9 cellular contexts compared by ENCODE assay signal in the genomic region with DNA sequence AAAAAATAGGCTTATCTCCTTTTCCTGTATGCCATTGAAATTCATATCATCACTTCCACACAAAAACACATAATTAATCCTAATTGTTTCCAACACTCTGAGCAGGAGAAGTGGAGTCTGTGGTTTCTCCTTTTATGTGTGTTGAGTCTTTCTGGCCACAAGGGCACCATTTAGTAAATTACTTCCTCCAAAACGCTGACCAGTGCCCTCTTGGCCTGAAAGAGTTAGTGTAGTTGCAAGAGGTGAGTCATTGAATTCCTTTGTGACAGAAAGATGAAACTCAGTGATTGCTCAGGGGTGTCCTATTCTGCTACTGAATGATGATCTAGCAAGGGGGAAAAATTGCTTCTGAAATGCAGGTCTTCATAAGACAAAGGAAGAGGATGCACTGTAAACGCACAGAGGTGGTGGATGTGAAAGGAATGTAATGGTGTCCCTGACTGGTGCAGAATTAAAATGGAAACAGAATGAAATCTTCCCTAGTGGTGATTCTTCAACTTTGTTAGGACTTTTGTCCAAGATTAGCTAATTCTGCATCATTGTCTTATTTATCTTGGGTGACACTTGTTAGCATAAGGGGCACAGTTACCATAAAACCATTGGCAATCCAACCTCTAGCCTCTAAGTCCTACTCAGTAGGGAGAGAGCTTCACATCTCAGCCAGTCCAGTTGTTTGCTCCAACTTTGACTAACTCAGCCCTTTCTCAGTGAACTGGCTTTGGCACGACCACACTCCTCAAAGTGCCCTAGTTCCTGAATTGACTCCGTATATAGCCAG.
DNase-seq lines count a peak whose midpoint lies in the region; ATAC-seq and TF ChIP-seq lines count a peak whose summit lies in the region.
"Had no signal": no experiment of that assay in that cellular context is flagged by ENCODE, and none has a peak within 500 bp of the region (broad histone marks: within the 10 kb centered on the region; RNA-seq: fewer than 3 reads in every experiment).

No MANE protein-coding gene starts in this region.

- H3K36me3 Mint-ChIP-seq in Calu3 (ENCODE audit: insufficient read depth, unreplicated experiment), result no peaks in the 10 kb centered on the region
- H3K36me3 Mint-ChIP-seq in activated T-helper 17 cell treated with anti-CD3 and anti-CD28 coated beads, Interleukin-2, amount 50 U/mL, for 72 hours (ENCODE audit: low read depth), result no peaks in the 10 kb centered on the region
- no peaks in the 10 kb centered on the region for H3K36me3 Mint-ChIP-seq in activated naive CD4-positive, alpha-beta T cell treated with anti-CD3 and anti-CD28 coated beads for 36 hours (ENCODE audit: low read depth)

- dilution Hi-C loops in mammary epithelial cell (cut with HindIII; ENCODE audit: low sequenced_read_pairs), result no loop called here

- no peak overlapping the region for H3K9ac ChIP-seq in mammary epithelial cell (ENCODE audit: insufficient read depth, low read length)
- no peak overlapping the region for H3K9ac ChIP-seq in mesendoderm (ENCODE audit: low read length)

- intact Hi-C loops in Calu3 (cut with micrococcal nuclease; ENCODE audit: unreplicated experiment) (no loop called here), mammary epithelial cell (cut with micrococcal nuclease) (no loop called here)
- intact Hi-C loops in activated naive CD4-positive, alpha-beta T cell treated with anti-CD3 and anti-CD28 coated beads for 36 hours (cut with micrococcal nuclease), result no loop called here

- no peaks in the 10 kb centered on the region for H3K27me3 Mint-ChIP-seq in Calu3 (ENCODE audit: unreplicated experiment)
- H3K27me3 Mint-ChIP-seq in activated T-helper 17 cell treated with anti-CD3 and anti-CD28 coated beads, Interleukin-2, amount 50 U/mL, for 72 hours, result no peaks in the 10 kb centered on the region
- H3K27me3 Mint-ChIP-seq in activated naive CD4-positive, alpha-beta T cell treated with anti-CD3 and anti-CD28 coated beads for 36 hours (ENCODE audit: low read depth), result no peaks in the 10 kb centered on the region

- no peaks in the 10 kb centered on the region for H3K79me1 ChIP-seq in mesendoderm (ENCODE audit: low read length)

- H3K79me2 ChIP-seq in mammary epithelial cell (ENCODE audit: insufficient read depth, low read length) (no peaks in the 10 kb centered on the region), mesendoderm (ENCODE audit: control insufficient read depth, insufficient read depth, low read length) (no peaks in the 10 kb centered on the region)

- H3K18ac ChIP-seq in mesendoderm (ENCODE audit: low read length), result no peak overlapping the region

- no peak for TF ChIP-seq EP300 in tibial nerve (IDR thresholded peaks at IDR 0.05)

- H2AK5ac ChIP-seq in mesendoderm (ENCODE audit: low read length), result no peak overlapping the region

- H3K36me3 ChIP-seq in MG63 (no peaks in the 10 kb centered on the region), mammary epithelial cell (ENCODE audit: insufficient read depth, low read length) (no peaks in the 10 kb centered on the region), mesendoderm (ENCODE audit: control insufficient read depth, insufficient read depth, low read length) (no peaks in the 10 kb centered on the region), tibial nerve (no peaks in the 10 kb centered on the region)

- TF ChIP-seq CTCF in Calu3 (IDR thresholded peaks at IDR 0.05; ENCODE audit: unreplicated experiment), result no peak
- TF ChIP-seq CTCF in mammary epithelial cell (conservative IDR thresholded peaks at IDR 0.05 in 1 of 2, IDR thresholded peaks at IDR 0.05 in 1 of 2; ENCODE audit: extremely low read depth in 1 of 2, insufficient read depth in 1 of 2, low read depth in 1 of 2, low read length in 2 of 2), result peak; percentile 7 to 28
- no peak for TF ChIP-seq CTCF in tibial nerve (IDR thresholded peaks at IDR 0.05)

- no peak overlapping the region for H3K56ac ChIP-seq in mesendoderm (ENCODE audit: low read length)

- no peak overlapping the region for H2BK5ac ChIP-seq in mesendoderm (ENCODE audit: low read length)

- H2BK120ac ChIP-seq in mesendoderm (ENCODE audit: low read depth, low read length), result no peak overlapping the region

- no peak overlapping the region for H4K8ac ChIP-seq in mesendoderm (ENCODE audit: low read depth, low read length)

- ATAC-seq in activated T-helper 17 cell treated with anti-CD3 and anti-CD28 coated beads, Interleukin-2, amount 50 U/mL, for 72 hours (replicated peaks), result no peak

- no peak overlapping the region for H3K4me3 Mint-ChIP-seq in Calu3 (ENCODE audit: low read depth, unreplicated experiment)
- H3K4me3 Mint-ChIP-seq in activated T-helper 17 cell treated with anti-CD3 and anti-CD28 coated beads, Interleukin-2, amount 50 U/mL, for 72 hours, result no peak overlapping the region
- no peak overlapping the region for H3K4me3 Mint-ChIP-seq in activated naive CD4-positive, alpha-beta T cell treated with anti-CD3 and anti-CD28 coated beads for 36 hours

- no peak overlapping the region for H3K4ac ChIP-seq in mesendoderm (ENCODE audit: low read depth, low read length)

- H3K27ac Mint-ChIP-seq in Calu3 (ENCODE audit: unreplicated experiment), result no peak overlapping the region
- no peak overlapping the region for H3K27ac Mint-ChIP-seq in activated T-helper 17 cell treated with anti-CD3 and anti-CD28 coated beads, Interleukin-2, amount 50 U/mL, for 72 hours
- no peak overlapping the region for H3K27ac Mint-ChIP-seq in activated naive CD4-positive, alpha-beta T cell treated with anti-CD3 and anti-CD28 coated beads for 36 hours

- no TSS peak for BruUV-seq in Calu3 (replicated peaks; lab: Mats Ljungman, UMichigan)
- BruUV-seq in mammary epithelial cell (replicated peaks; lab: Mats Ljungman, UMichigan), result no TSS peak

- H3K27ac ChIP-seq in mammary epithelial cell (ENCODE audit: insufficient read depth, low read depth, low read length) (no peak overlapping the region), mesendoderm (ENCODE audit: low read depth, low read length) (no peak overlapping the region), tibial nerve (no peak overlapping the region)

- no peak overlapping the region for H3K4me3 ChIP-seq in MG63
- H3K4me3 ChIP-seq in mammary epithelial cell (replicated peaks in 1 of 3; ENCODE audit: insufficient read depth in 1 of 3, low read depth in 2 of 3, low read length in 3 of 3), result no peak overlapping the region
- no peak overlapping the region for H3K4me3 ChIP-seq in mesendoderm (ENCODE audit: low read length)
- H3K4me3 ChIP-seq in tibial nerve, result no peak overlapping the region

- in situ Hi-C loops in mammary epithelial cell (cut with MboI; ENCODE audit: low sequenced_read_pairs in 2 of 2), result loop anchor here in 1 of 2 donors (10.0 to 25.0 kb wide), 2 partner anchors 151 to 206 kb away; partner anchors contain the start of gene NANOGP8

- no peaks in the 10 kb centered on the region for H4K20me1 ChIP-seq in mammary epithelial cell (ENCODE audit: insufficient read depth, low read length)

- H3K9me3 ChIP-seq in MG63 (no peaks in the 10 kb centered on the region), mammary epithelial cell (replicated peaks; ENCODE audit: insufficient read depth, low read length) (no peaks in the 10 kb centered on the region), tibial nerve (no peaks in the 10 kb centered on the region)

- H3K4me2 ChIP-seq in mammary epithelial cell (ENCODE audit: insufficient read depth, low read depth, low read length), result no peak overlapping the region
- H3K4me2 ChIP-seq in mesendoderm (ENCODE audit: low read length), result no peak overlapping the region

- no peak overlapping the region for H4K5ac ChIP-seq in mesendoderm (ENCODE audit: low read length)

- H3K4me1 ChIP-seq in mammary epithelial cell (ENCODE audit: insufficient read depth, low read length) (peaks cover 12% of the 10 kb centered on the region), mesendoderm (ENCODE audit: control insufficient read depth, low read depth, low read length) (no peaks in the 10 kb centered on the region), tibial nerve (peaks cover 0 to 8% (median 0%) of the 10 kb centered on the region in 4 donors)

- CTCF ChIA-PET in Calu3 (lab: Charles Lee) (no interaction called here), mammary epithelial cell (lab: Charles Lee; ENCODE audit: low non-redundant PET) (interaction anchor here (0.8 kb wide), 1 partner anchor 12 kb away, joined by 4 read pairs; no protein-coding TSS in a partner anchor)
- CTCF ChIA-PET in activated naive CD4-positive, alpha-beta T cell treated with anti-CD3 and anti-CD28 coated beads for 36 hours (lab: Charles Lee), result no interaction called here

- peaks cover 7% of the 10 kb centered on the region for H3K4me1 Mint-ChIP-seq in Calu3 (ENCODE audit: low read depth, unreplicated experiment)
- H3K4me1 Mint-ChIP-seq in activated T-helper 17 cell treated with anti-CD3 and anti-CD28 coated beads, Interleukin-2, amount 50 U/mL, for 72 hours, result no peaks in the 10 kb centered on the region
- H3K4me1 Mint-ChIP-seq in activated naive CD4-positive, alpha-beta T cell treated with anti-CD3 and anti-CD28 coated beads for 36 hours (ENCODE audit: low read depth), result no peaks in the 10 kb centered on the region

- H3K27me3 ChIP-seq in MG63 (no peaks in the 10 kb centered on the region), mammary epithelial cell (ENCODE audit: insufficient read depth, low read length) (no peaks in the 10 kb centered on the region), mesendoderm (ENCODE audit: insufficient read depth, low read length, poor library complexity) (no peaks in the 10 kb centered on the region), tibial nerve (no peaks in the 10 kb centered on the region)

- peak; percentile 6 for DNase-seq in Calu3
- DNase-seq in MG63, result peak; percentile 44
- peak; percentile 42 for DNase-seq in mammary epithelial cell
- DNase-seq in mesendoderm, result peak; percentile 85
- no peak for DNase-seq in NCI-H345 treated with DMSO at 0.1 percent for 48 hours (lab: John Stamatoyannopoulos, UW; ENCODE audit: unreplicated experiment)
- no peak for DNase-seq in tibial nerve (ENCODE audit: low spot score in 2 of 2)
- DNase-seq in activated naive CD4-positive, alpha-beta T cell treated with anti-CD3 and anti-CD28 coated beads for 36 hours, result no peak
- DNase-seq: NCI-H187 had no signal

- no peak for TF ChIP-seq POLR2A in tibial nerve (IDR thresholded peaks at IDR 0.05)

- 75% methylated on average over 4 of the region's 4 CpGs for WGBS in mammary epithelial cell (ENCODE audit: low coverage, missing lambda C conversion rate)
- no CpG with 5 or more reads among the region's 4 CpGs for WGBS in mesendoderm (ENCODE audit: extremely low coverage, insufficient coverage, low lambda C conversion rate)
- WGBS in tibial nerve, 2 donors, result 53 to 59% methylated on average over 4 of the region's 4 CpGs

- H3K9me3 Mint-ChIP-seq in Calu3 (ENCODE audit: low read depth, unreplicated experiment), result no peaks in the 10 kb centered on the region
- peaks cover 5% of the 10 kb centered on the region for H3K9me3 Mint-ChIP-seq in activated T-helper 17 cell treated with anti-CD3 and anti-CD28 coated beads, Interleukin-2, amount 50 U/mL, for 72 hours
- H3K9me3 Mint-ChIP-seq in activated naive CD4-positive, alpha-beta T cell treated with anti-CD3 and anti-CD28 coated beads for 36 hours, result no peaks in the 10 kb centered on the region

- H2AFZ ChIP-seq in mammary epithelial cell (ENCODE audit: low read depth, low read length), result no peak overlapping the region

- no peak overlapping the region for H2BK15ac ChIP-seq in mesendoderm (replicated peaks; ENCODE audit: low read depth)

- no peak overlapping the region for H3K23ac ChIP-seq in mesendoderm (ENCODE audit: low read length)

Comparison
In these comparisons a context has a peak if more than half of its experiments do, and no peak if none do; other contexts are left out.
1. DNase-seq: peak in Calu3 (single experiment), MG63 (single experiment), mammary epithelial cell (single experiment) and mesendoderm (single experiment); none in NCI-H345 treated with DMSO at 0.1 percent for 48 hours (single experiment), tibial nerve (0 of 2) and activated naive CD4-positive, alpha-beta T cell treated with anti-CD3 and anti-CD28 coated beads for 36 hours (single experiment).
2. CTCF ChIP-seq: peak in mammary epithelial cell (2 of 2); none in Calu3 (single experiment) and tibial nerve (0 of 5).